ENCODE assay signal across 21 cellular contexts in genomic region chr17:15108992-15109391, GRCh38.
"Had no signal": no experiment of that assay in that cellular context is flagged by ENCODE, and none has a peak within 500 bp of the region (broad histone marks: within the 10 kb centered on the region; RNA-seq: fewer than 3 reads in every experiment).

No MANE protein-coding gene starts in this region.

- H3K4me3 Mint-ChIP-seq: IgD-negative memory B cell had no signal

- H3K9me3 Mint-ChIP-seq: IgD-negative memory B cell had no signal

- DNase-seq: MV-4-11, NCI-H1048, NCI-H1105, NCI-H1417, NCI-H1436 treated with DMSO at 0.1 percent for 48 hours, NCI-H1694, NCI-H187 treated with DMSO at 0.1 percent for 48 hours, NCI-H2029 treated with DMSO at 0.1 percent for 48 hours, NCI-H2171 treated with DMSO at 0.1 percent for 48 hours, NCI-H345, NCI-H446 treated with DMSO at 0.1 percent for 48 hours, NCI-H510A treated with DMSO at 0.1 percent for 48 hours, NCI-H526, PC-3, SHP77, SK-N-SH, SW 1271 had no signal

- ATAC-seq: Panc1, PC-3 had no signal

- H3K27ac Mint-ChIP-seq: IgD-negative memory B cell had no signal

- H3K4me2 ChIP-seq: SK-N-SH had no signal

- H3K36me3 Mint-ChIP-seq: IgD-negative memory B cell had no signal

- FAIRE-seq: K562 had no signal

- H3K9ac ChIP-seq: SK-N-SH had no signal

- H3K27ac ChIP-seq: RWPE1 had no signal

- H3K9me3 ChIP-seq: SK-N-SH had no signal

- H3K4me1 Mint-ChIP-seq: IgD-negative memory B cell had no signal

- H3K4me3 ChIP-seq: K562 had no signal
